ENCODE assay signal across 8 cellular contexts in the genomic region with DNA sequence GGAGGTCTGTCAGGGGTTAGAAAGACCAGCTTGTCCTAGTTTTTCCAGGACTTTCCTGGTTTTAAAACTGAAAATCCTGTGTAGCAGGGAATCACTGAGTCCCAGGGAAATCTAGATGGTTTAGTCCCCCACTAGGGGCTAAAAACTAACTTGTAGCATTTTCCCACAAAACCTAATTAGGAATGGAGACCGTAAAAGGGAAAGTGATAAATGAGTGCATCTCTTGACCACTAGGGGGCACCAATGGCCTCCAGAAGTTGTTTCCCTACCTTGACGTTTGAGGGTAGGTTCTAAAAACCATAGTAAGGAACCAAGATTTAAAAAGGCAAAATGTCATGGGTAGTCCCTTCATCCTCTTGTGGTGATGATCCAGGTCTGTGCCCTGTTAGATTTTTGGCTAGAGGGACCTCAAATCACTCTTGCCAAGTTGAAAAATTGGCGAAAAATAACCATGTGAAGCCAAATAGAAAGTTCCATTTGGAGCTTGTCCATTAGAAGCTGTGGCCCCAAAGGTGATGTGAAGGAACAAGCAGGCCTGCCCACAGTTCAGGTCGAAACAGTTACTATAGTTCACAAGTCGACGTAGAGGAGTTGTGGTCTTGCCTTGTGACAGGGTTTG. TPM values are rescaled to one million over a fixed set of nuclear protein-coding genes. Genes with fewer than 3 reads are reported as not detected.
DNase-seq lines count a peak whose midpoint lies in the region; ATAC-seq and TF ChIP-seq lines count a peak whose summit lies in the region.

No MANE protein-coding gene starts in this region.

- TF ChIP-seq POLR2A in upper lobe of left lung (IDR thresholded peaks at IDR 0.05) = no peak

- H3K27ac ChIP-seq in A673 (ENCODE audit: low read depth, low read length, poor library complexity, severe bottlenecking) (no peak overlapping the region), upper lobe of left lung (peak overlapping the region in 1 of 4 donors; percentile 70)

- peak; percentile 54 for ATAC-seq in mucosa of descending colon
- ATAC-seq in upper lobe of left lung (ENCODE audit: low FRiP score in 2 of 2) = peak; percentile 60 to 83
- no peak for ATAC-seq in HG03196 (IDR thresholded peaks at IDR 0.05; ENCODE audit: unreplicated experiment)

- CTCF ChIA-PET in A673 (lab: Charles Lee) = interaction anchor here (0.6 kb wide), 1 partner anchor 1298 kb away, joined by 3 read pairs; no protein-coding TSS in a partner anchor

- H3K4me1 ChIP-seq in A673 (ENCODE audit: insufficient read depth, low read length, poor library complexity, severe bottlenecking) = no peaks in the 10 kb centered on the region
- peaks cover 11% of the 10 kb centered on the region for H3K4me1 ChIP-seq in mucosa of descending colon (ENCODE audit: low read depth)
- peaks cover 0 to 17% (median 5%) of the 10 kb centered on the region in 4 donors for H3K4me1 ChIP-seq in upper lobe of left lung

- no peak for TF ChIP-seq EP300 in upper lobe of left lung (IDR thresholded peaks at IDR 0.05)

- TF ChIP-seq CTCF in A673 (conservative IDR thresholded peaks at IDR 0.05; ENCODE audit: low read depth, low read length) (peak; percentile 83), GM06990 (IDR thresholded peaks at IDR 0.05; ENCODE audit: insufficient read depth, low read length, poor library complexity, severe bottlenecking) (peak; percentile 78), mucosa of descending colon (IDR thresholded peaks at IDR 0.05) (peak; percentile 65), upper lobe of left lung (IDR thresholded peaks at IDR 0.05) (peak; percentile 62 to 84 (median 78))

- POLR2A ChIA-PET in A673 (lab: Charles Lee; ENCODE audit: low non-redundant PET) = no interaction called here

- no peak overlapping the region for H3K4me3 ChIP-seq in A673 (ENCODE audit: low read depth, low read length, poor library complexity, severe bottlenecking)
- H3K4me3 ChIP-seq in GM06990 (replicated peaks; ENCODE audit: low read depth, low read length) = no peak overlapping the region
- no peak overlapping the region for H3K4me3 ChIP-seq in mucosa of descending colon
- no peak overlapping the region for H3K4me3 ChIP-seq in upper lobe of left lung

- H3K9me3 ChIP-seq in A673 (ENCODE audit: low read depth, low read length, poor library complexity, severe bottlenecking) = no peaks in the 10 kb centered on the region
- H3K9me3 ChIP-seq in mucosa of descending colon = no peaks in the 10 kb centered on the region
- no peaks in the 10 kb centered on the region for H3K9me3 ChIP-seq in upper lobe of left lung

- 51 to 57% methylated on average over 6 of the region's 6 CpGs for WGBS in upper lobe of left lung, 2 donors

- BruUV-seq in A673 (replicated peaks; lab: Mats Ljungman, UMichigan) = no TSS peak

- H3K36me3 ChIP-seq in A673 (ENCODE audit: insufficient read depth, low read length, poor library complexity, severe bottlenecking) (no peaks in the 10 kb centered on the region), GM06990 (ENCODE audit: control insufficient read depth, insufficient read depth, low read length) (no peaks in the 10 kb centered on the region; the same call in none of the 2 replicates), mucosa of descending colon (ENCODE audit: low read depth) (no peaks in the 10 kb centered on the region), upper lobe of left lung (no peaks in the 10 kb centered on the region)

- intact Hi-C loops in A673 (cut with micrococcal nuclease; ENCODE audit: unreplicated experiment) (loop anchor here (5.0 to 10.0 kb wide), 3 partner anchors 1152 to 1334 kb away; no protein-coding TSS in a partner anchor), mucosa of descending colon (cut with DNase I, micrococcal nuclease) (no loop called here)

- peaks cover 12% of the 10 kb centered on the region for H3K27me3 ChIP-seq in A673 (replicated peaks; ENCODE audit: insufficient read depth, low read depth, low read length, poor library complexity)
- H3K27me3 ChIP-seq in GM06990 (replicated peaks; ENCODE audit: control insufficient read depth, insufficient read depth, low read length) = no peaks in the 10 kb centered on the region
- no peaks in the 10 kb centered on the region for H3K27me3 ChIP-seq in upper lobe of left lung

- DNase-seq in A673 (ENCODE audit: low spot score) (peak; percentile 76), GM06990 (ENCODE audit: extremely low read depth, insufficient read length) (peak; percentile 35), NCI-H146 treated with DMSO at 0.1 percent for 48 hours (lab: John Stamatoyannopoulos, UW; ENCODE audit: unreplicated experiment) (peak; percentile 35), T1000 (lab: John Stamatoyannopoulos, UW) (peak; percentile 20), mucosa of descending colon (peak in 1 of 3 donors; percentile 74), upper lobe of left lung (peak in 1 of 2 donors; percentile 48)
- peak; percentile 26 for DNase-seq in effector CD8-positive, alpha-beta T cell (lab: John Stamatoyannopoulos, UW)

RNA-seq across cellular contexts. Expression of a gene that starts 24.5 kb away (rescaled TPM):
- total RNA-seq in A673 (2021) = not detected in 2 replicates
- 1 to 10 TPM in 2 of 3 donors, under 1 TPM in 1; 0.96 to 4.8 (median 3.0) TPM for total RNA-seq in mucosa of descending colon
- total RNA-seq in upper lobe of left lung = 10 to 100 TPM in 4 of 6 donors, 1 to 10 TPM in 2; 6.2 to 42.6 (median 13.8) TPM
